ENCODE assay signal across 17 cellular contexts in the genomic region with DNA sequence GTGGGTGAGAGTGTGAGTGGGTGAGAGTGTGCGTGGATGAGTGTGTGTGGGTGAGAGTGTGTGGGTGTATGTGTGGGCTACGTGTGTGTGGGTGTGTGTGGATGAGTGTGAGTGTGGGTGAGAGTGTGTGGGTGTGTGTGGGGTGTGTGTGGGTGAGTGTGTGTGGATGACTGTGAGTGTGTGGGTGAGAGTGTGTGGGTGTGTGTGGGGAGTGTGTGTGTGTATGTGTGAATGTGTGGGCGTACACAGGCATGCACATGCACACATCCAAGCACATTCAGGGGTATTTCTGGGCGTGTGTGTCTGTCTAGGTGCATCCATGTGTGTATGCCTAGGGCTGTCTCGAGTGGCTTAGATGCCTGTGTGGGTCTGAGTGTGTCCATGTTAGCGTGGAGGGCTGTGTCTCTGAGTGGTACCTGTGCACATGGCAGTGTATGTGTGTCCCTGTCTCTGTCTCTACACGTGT. TPM values are rescaled to one million over a fixed set of nuclear protein-coding genes. Genes with fewer than 3 reads are reported as not detected.
DNase-seq lines count a peak whose midpoint lies in the region; ATAC-seq and TF ChIP-seq lines count a peak whose summit lies in the region.
"Had no signal": no experiment of that assay in that cellular context is flagged by ENCODE, and none has a peak within 500 bp of the region (broad histone marks: within the 10 kb centered on the region; RNA-seq: fewer than 3 reads in every experiment).

No MANE protein-coding gene starts in this region.

- H3K9me3 Mint-ChIP-seq in brain (peaks cover 0 to 3% (median 0%) of the 10 kb centered on the region in 5 experiments), nephron (no peaks in the 10 kb centered on the region)
- H3K9me3 Mint-ChIP-seq: H9 had no signal

- intact Hi-C loops in transverse colon (cut with DNase I; ENCODE audit: low total_unique reads), result no loop called here
- intact Hi-C loops in vagina (cut with DNase I), result no loop called here

- no peak for TF ChIP-seq CTCF in RWPE2 (IDR thresholded peaks at IDR 0.05; ENCODE audit: poor library complexity, severe bottlenecking)
- TF ChIP-seq CTCF in brain (conservative IDR thresholded peaks at IDR 0.05), result no peak
- TF ChIP-seq CTCF in nephron (IDR thresholded peaks at IDR 0.05; ENCODE audit: unreplicated experiment in 3 of 3), result no peak
- no peak for TF ChIP-seq CTCF in transverse colon (IDR thresholded peaks at IDR 0.05)
- no peak for TF ChIP-seq CTCF in vagina (IDR thresholded peaks at IDR 0.05)

- peaks cover 7% of the 10 kb centered on the region for H3K27me3 Mint-ChIP-seq in brain
- H3K27me3 Mint-ChIP-seq in nephron (ENCODE audit: low read depth), result peaks cover 5% of the 10 kb centered on the region

- H3K4me1 Mint-ChIP-seq in brain, result peaks cover 88% of the 10 kb centered on the region
- H3K4me1 Mint-ChIP-seq in nephron, result peaks cover 51% of the 10 kb centered on the region

- H3K36me3 ChIP-seq in RWPE2 (ENCODE audit: low read depth), result no peaks in the 10 kb centered on the region
- no peaks in the 10 kb centered on the region for H3K36me3 ChIP-seq in transverse colon
- H3K36me3 ChIP-seq in vagina, result no peaks in the 10 kb centered on the region

- WGBS in transverse colon (ENCODE audit: low coverage in 1 of 2), 2 donors, result 65% methylated on average over 6 to 7 of the region's 7 CpGs

- no peak overlapping the region for H3K27ac ChIP-seq in RWPE2 (ENCODE audit: poor library complexity, severe bottlenecking)
- peak overlapping the region in 3 of 4 donors; percentile 67 to 93 (median 72) for H3K27ac ChIP-seq in transverse colon
- no peak overlapping the region for H3K27ac ChIP-seq in vagina
- H3K27ac ChIP-seq: C4-2B had no signal

- no peaks in the 10 kb centered on the region for H3K36me3 Mint-ChIP-seq in brain
- H3K36me3 Mint-ChIP-seq in nephron (ENCODE audit: low read depth), result no peaks in the 10 kb centered on the region

- ATAC-seq in RWPE2 (ENCODE audit: low read depth) (0 out of 3 replicates have a peak, but pooled peaks have one; percentile 29), GM19328 (IDR thresholded peaks at IDR 0.05; ENCODE audit: unreplicated experiment) (no peak)

- no peak overlapping the region for H3K4me3 ChIP-seq in RWPE2 (ENCODE audit: severe bottlenecking)
- H3K4me3 ChIP-seq in transverse colon, result no peak overlapping the region
- no peak overlapping the region for H3K4me3 ChIP-seq in vagina

- H3K27ac Mint-ChIP-seq in brain (peak overlapping the region in 3 of 5 experiments; percentile 38 to 88 (median 73)), nephron (peak overlapping the region in 2 of 3 experiments; percentile 14 to 70)

- TF ChIP-seq POLR2A in transverse colon (IDR thresholded peaks at IDR 0.05) (no peak), vagina (IDR thresholded peaks at IDR 0.05) (no peak)

- DNase-seq in RWPE2 (ENCODE audit: low spot score), result no peak
- DNase-seq in transverse colon, result no peak
- DNase-seq in NCI-H1694 treated with DMSO at 0.1 percent for 48 hours (lab: John Stamatoyannopoulos, UW), result no peak
- no peak for DNase-seq in vagina (ENCODE audit: extremely low spot score in 2 of 2)
- DNase-seq: AML-193, DMS79 treated with DMSO at 0.1 percent for 48 hours, H9, KBM-7, NCI-H1105, NCI-H1694, NCI-H510A, RPMI8226, SIG-M5 had no signal

- TF ChIP-seq EP300 in transverse colon (IDR thresholded peaks at IDR 0.05; ENCODE audit: low read depth), result no peak

- in situ Hi-C loops in transverse colon (cut with MboI; ENCODE audit: low pct_ligation_motif_present in 1 of 4, low pct_unique_long_range_greater_than_20kb in 1 of 4, low sequenced_read_pairs in 3 of 4), result no loop called here

- H3K4me1 ChIP-seq in RWPE2 (ENCODE audit: insufficient read depth, poor library complexity, severe bottlenecking) (no peaks in the 10 kb centered on the region), transverse colon (peaks cover 0 to 25% (median 18%) of the 10 kb centered on the region in 4 donors), vagina (peaks cover 7% of the 10 kb centered on the region)

- no peaks in the 10 kb centered on the region for H3K9me3 ChIP-seq in RWPE2 (ENCODE audit: severe bottlenecking)
- no peaks in the 10 kb centered on the region for H3K9me3 ChIP-seq in transverse colon
- H3K9me3 ChIP-seq in vagina, result no peaks in the 10 kb centered on the region

- H3K4me3 Mint-ChIP-seq in brain (no peak overlapping the region), nephron (no peak overlapping the region)

- H3K27me3 ChIP-seq in RWPE2 (ENCODE audit: insufficient read depth, poor library complexity, severe bottlenecking) (no peaks in the 10 kb centered on the region), transverse colon (no peaks in the 10 kb centered on the region), vagina (no peaks in the 10 kb centered on the region)

RNA-seq across cellular contexts. Expression of a gene that starts 14.0 kb away (rescaled TPM):
- 117 TPM for polyA plus RNA-seq in brain (ENCODE audit: insufficient read depth, low read depth, low replicate concordance)
- total RNA-seq in transverse colon (10 to 100 TPM in 3 of 4 donors, 1 to 10 TPM in 1; 7.9 to 35.4 (median 10.1) TPM), vagina (20.1 TPM)

Comparison
In these comparisons a context has a peak if more than half of its experiments do, and no peak if none do; other contexts are left out.
1. H3K27ac ChIP-seq: peak in transverse colon (3 of 4); none in RWPE2 (single experiment) and vagina (single experiment).